ENCODE assay signal across 16 cellular contexts in the genomic region with DNA sequence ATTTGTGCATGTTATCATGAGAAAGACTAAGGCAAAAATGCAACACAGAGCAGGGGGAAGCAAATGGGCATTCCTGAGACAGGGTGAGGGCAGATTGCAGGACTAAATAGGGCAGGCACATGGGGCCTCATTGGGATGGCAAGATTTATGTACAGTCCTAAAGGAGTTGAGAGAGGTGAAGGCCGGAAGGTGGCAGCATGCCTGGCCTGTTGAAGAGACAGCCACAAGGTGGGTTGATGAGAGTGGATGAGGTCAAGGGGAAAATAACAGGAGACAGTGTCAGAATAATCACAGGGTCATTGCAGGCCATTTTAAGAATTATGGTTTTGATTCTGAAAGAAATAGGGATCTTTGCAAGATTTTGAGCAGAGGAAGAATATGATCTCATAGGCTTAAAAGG. TPM values are rescaled to one million over a fixed set of nuclear protein-coding genes. Genes with fewer than 3 reads are reported as not detected.
A peak's percentile ranks its signal among the peaks of the same experiment; 100 is the strongest.
DNase-seq lines count a peak whose midpoint lies in the region; ATAC-seq and TF ChIP-seq lines count a peak whose summit lies in the region.
"Had no signal": no experiment of that assay in that cellular context is flagged by ENCODE, and none has a peak within 500 bp of the region (broad histone marks: within the 10 kb centered on the region; RNA-seq: fewer than 3 reads in every experiment).

No MANE protein-coding gene starts in this region.

- no TSS peak for BruUV-seq in HCT116 (replicated peaks; lab: Mats Ljungman, UMichigan)
- no TSS peak for BruUV-seq in PC-3 (replicated peaks; lab: Mats Ljungman, UMichigan)

- H2AFZ ChIP-seq in HCT116 (ENCODE audit: low read depth, low read length, poor library complexity, severe bottlenecking) (no peak overlapping the region), PC-3 (ENCODE audit: low read length) (no peak overlapping the region)

- H3K27ac ChIP-seq in HCT116 (ENCODE audit: low read depth, low read length) = no peak overlapping the region
- no peak overlapping the region for H3K27ac ChIP-seq in PC-3 (ENCODE audit: low read length)
- H3K27ac ChIP-seq: BLaER1 had no signal

- H3K4me3 Mint-ChIP-seq in activated CD8-positive, alpha-beta memory T cell treated with anti-CD3 and anti-CD28 coated beads, Interleukin-2, amount 10 ng/mL, durations not matched to agents 7 days and 5 days = no peak overlapping the region
- H3K4me3 Mint-ChIP-seq: T-helper 1 cell treated with Interleukin-12 subunit alpha and Interleukin-12 subunit beta and Interleukin-4 antibody, amounts not matched to agents 30 μg/mL and 1 μg/mL, for 36 hours had no signal

- H3K9me3 ChIP-seq in HCT116 (ENCODE audit: control insufficient read depth in 1 of 2, insufficient read depth in 1 of 2, low read depth in 1 of 2, low read length in 2 of 2) = no peaks in the 10 kb centered on the region
- 0 out of 2 replicates have a peak, but pooled peaks cover 6% of the 10 kb centered on the region for H3K9me3 ChIP-seq in PC-3 (ENCODE audit: low read length)
- H3K9me3 ChIP-seq: BLaER1 had no signal

- H3K4me1 ChIP-seq in HCT116 (ENCODE audit: control insufficient read depth in 1 of 2, insufficient read depth in 2 of 2, low read length in 2 of 2) = no peaks in the 10 kb centered on the region
- H3K4me1 ChIP-seq in PC-3 (ENCODE audit: insufficient read depth, low read length) = no peaks in the 10 kb centered on the region
- H3K4me1 ChIP-seq: BLaER1 had no signal

- CTCF ChIA-PET in HCT116 (lab: Charles Lee) (interaction anchor here (0.8 kb wide), 1 partner anchor 9 kb away, joined by 3 read pairs; no protein-coding TSS in a partner anchor), PC-3 (lab: Charles Lee) (no interaction called here)
- CTCF ChIA-PET in activated CD8-positive, alpha-beta memory T cell treated with anti-CD3 and anti-CD28 coated beads, Interleukin-2, amount 10 ng/mL, durations not matched to agents 7 days and 5 days (lab: Charles Lee) = no interaction called here

- no peaks in the 10 kb centered on the region for H3K27me3 Mint-ChIP-seq in activated CD8-positive, alpha-beta memory T cell treated with anti-CD3 and anti-CD28 coated beads, Interleukin-2, amount 10 ng/mL, durations not matched to agents 7 days and 5 days

- H3K4me1 Mint-ChIP-seq in activated CD8-positive, alpha-beta memory T cell treated with anti-CD3 and anti-CD28 coated beads, Interleukin-2, amount 10 ng/mL, durations not matched to agents 7 days and 5 days = no peaks in the 10 kb centered on the region

- POLR2A ChIA-PET in HCT116 (lab: Charles Lee) (no interaction called here), PC-3 (lab: Charles Lee; ENCODE audit: unreplicated experiment) (no interaction called here)

- no peaks in the 10 kb centered on the region for H3K36me3 Mint-ChIP-seq in activated CD8-positive, alpha-beta memory T cell treated with anti-CD3 and anti-CD28 coated beads, Interleukin-2, amount 10 ng/mL, durations not matched to agents 7 days and 5 days

- H3K4me3 ChIP-seq in HCT116 (replicated peaks in 1 of 2; ENCODE audit: low read depth in 1 of 2, low read length in 2 of 2) (no peak overlapping the region), PC-3 (ENCODE audit: low read length) (no peak overlapping the region)
- H3K4me3 ChIP-seq: BLaER1 had no signal

- H3K79me2 ChIP-seq in HCT116 (ENCODE audit: insufficient read depth, low read length) (no peaks in the 10 kb centered on the region), PC-3 (ENCODE audit: low read length) (no peaks in the 10 kb centered on the region)

- H3F3A ChIP-seq in PC-3 (ENCODE audit: low read length, unreplicated experiment) = no peaks in the 10 kb centered on the region

- H3K27me3 ChIP-seq in HCT116 (ENCODE audit: insufficient read depth, low read length) = 0 out of 2 replicates have a peak, but pooled peaks cover 8% of the 10 kb centered on the region
- H3K27me3 ChIP-seq in PC-3 (ENCODE audit: low read length) = peaks cover 9% of the 10 kb centered on the region
- H3K27me3 ChIP-seq: BLaER1 had no signal

- intact Hi-C loops in HCT116 (cut with micrococcal nuclease) = loop anchor here (5.0 kb wide), 1 partner anchor 651 kb away; no protein-coding TSS in a partner anchor
- intact Hi-C loops in PC-3 (cut with micrococcal nuclease) = no loop called here

- H3K4me2 ChIP-seq in HCT116 (ENCODE audit: low read length) (no peak overlapping the region), PC-3 (ENCODE audit: low read length) (no peak overlapping the region)
- H3K4me2 ChIP-seq: BLaER1 had no signal

- no peak overlapping the region for H3K27ac Mint-ChIP-seq in activated CD8-positive, alpha-beta memory T cell treated with anti-CD3 and anti-CD28 coated beads, Interleukin-2, amount 10 ng/mL, durations not matched to agents 7 days and 5 days
- H3K27ac Mint-ChIP-seq: T-helper 1 cell treated with Interleukin-12 subunit alpha and Interleukin-12 subunit beta and Interleukin-4 antibody, amounts not matched to agents 30 μg/mL and 1 μg/mL, for 36 hours had no signal

- no peaks in the 10 kb centered on the region for H3K9me3 Mint-ChIP-seq in activated CD8-positive, alpha-beta memory T cell treated with anti-CD3 and anti-CD28 coated beads, Interleukin-2, amount 10 ng/mL, durations not matched to agents 7 days and 5 days (ENCODE audit: low read depth)
- H3K9me3 Mint-ChIP-seq: T-helper 1 cell treated with Interleukin-12 subunit alpha and Interleukin-12 subunit beta and Interleukin-4 antibody, amounts not matched to agents 30 μg/mL and 1 μg/mL, for 36 hours had no signal

- no peak for TF ChIP-seq POLR2A in HCT116 (IDR thresholded peaks at IDR 0.05; ENCODE audit: borderline replicate concordance, extremely low read depth, insufficient read depth, insufficient read length)

- no peaks in the 10 kb centered on the region for H3K36me3 ChIP-seq in HCT116 (ENCODE audit: control insufficient read depth in 1 of 2, insufficient read depth in 2 of 2, low read length in 2 of 2)
- no peaks in the 10 kb centered on the region for H3K36me3 ChIP-seq in PC-3 (ENCODE audit: low read depth, low read length)
- H3K36me3 ChIP-seq: BLaER1 had no signal

- ATAC-seq in HCT116 = peak; percentile 78
- ATAC-seq in PC-3 = no peak
- peak; percentile 15 for ATAC-seq in left lobe of liver
- no peak for ATAC-seq in activated CD8-positive, alpha-beta memory T cell treated with anti-CD3 and anti-CD28 coated beads, Interleukin-2, amount 10 ng/mL, durations not matched to agents 7 days and 5 days
- ATAC-seq: Panc1, Right ventricle myocardium inferior, SK-N-SH treated with all-trans-retinoic acid at 6 μM for 48 hours had no signal

- peak; percentile 25 for TF ChIP-seq CTCF in GM13977 (IDR thresholded peaks at IDR 0.05; ENCODE audit: extremely low read depth, insufficient read depth, missing control alignments)
- peak; percentile 26 to 27 (median 27); a peak in 2 of 6 replicates for TF ChIP-seq CTCF in HCT116 (IDR thresholded peaks at IDR 0.05 in 2 of 3, conservative IDR thresholded peaks at IDR 0.05 in 1 of 3; ENCODE audit: borderline replicate concordance in 1 of 3, insufficient read depth in 1 of 3, low read depth in 2 of 3, low read length in 2 of 3)
- TF ChIP-seq CTCF in PC-3 (conservative IDR thresholded peaks at IDR 0.05; ENCODE audit: low read depth, low read length) = peak; percentile 31; the same call in 1 of the 2 replicates

- H3K9me2 ChIP-seq in HCT116 (ENCODE audit: insufficient read depth) (no peaks in the 10 kb centered on the region), PC-3 (replicated peaks; ENCODE audit: low read length) (no peaks in the 10 kb centered on the region)

- no peak overlapping the region for H3K9ac ChIP-seq in HCT116 (ENCODE audit: low read length)
- H3K9ac ChIP-seq in PC-3 (ENCODE audit: low read length) = no peak overlapping the region
- H3K9ac ChIP-seq: BLaER1 had no signal

- H4K20me1 ChIP-seq in HCT116 (ENCODE audit: insufficient read depth) (no peaks in the 10 kb centered on the region), PC-3 (ENCODE audit: low read length) (no peaks in the 10 kb centered on the region)
- H4K20me1 ChIP-seq: BLaER1 had no signal

- RAD21 ChIA-PET in HCT116 (lab: Charles Lee; ENCODE audit: low non-redundant PET in 1 of 2, low total read pairs in 2 of 2, uncharacterized antibody in 2 of 2, unreplicated experiment in 2 of 2) = no interaction called here

- TF ChIP-seq RAD21 in HCT116 (IDR thresholded peaks at IDR 0.05; ENCODE audit: low read depth) = no peak

- no peak for DNase-seq in GM13977 (ENCODE audit: low spot score)
- DNase-seq in HCT116 (ENCODE audit: low read depth, low spot score) = no peak
- peak; percentile 21 for DNase-seq in PC-3
- no peak for DNase-seq in left lobe of liver (ENCODE audit: low spot score)
- DNase-seq in activated CD8-positive, alpha-beta memory T cell treated with anti-CD3 and anti-CD28 coated beads, Interleukin-2, amount 10 ng/mL, durations not matched to agents 7 days and 5 days = no peak
- DNase-seq in NOMO-1 (lab: John Stamatoyannopoulos, UW; ENCODE audit: unreplicated experiment in 2 of 2) = no peak
- no peak for DNase-seq in DMS79 treated with DMSO at 0.1 percent for 48 hours (lab: John Stamatoyannopoulos, UW)
- no peak for DNase-seq in foreskin melanocyte
- DNase-seq: DMS 273 treated with DMSO at 0.1 percent for 48 hours, NCI-H1105 treated with DMSO at 0.1 percent for 48 hours, NCI-H2029 treated with DMSO at 0.1 percent for 48 hours had no signal

- in situ Hi-C loops in GM13977 (cut with MboI; ENCODE audit: low pct_unique_long_range_greater_than_20kb, low sequenced_read_pairs, unreplicated experiment) = no loop called here

TF ChIP-seq in HCT116, 20 proteins besides CTCF, POLR2A, EP300 and RAD21 (continues in another document):
- no peak for TF ChIP-seq SP1 (IDR thresholded peaks at IDR 0.05; ENCODE audit: low read depth)
- TF ChIP-seq ZBTB33 (IDR thresholded peaks at IDR 0.05; ENCODE audit: extremely low read depth, insufficient replicate concordance, low read length) = no peak

RNA-seq across cellular contexts. Expression of gene PAH, which starts 21.0 kb away (rescaled TPM):
- total RNA-seq in HCT116 (2021; ENCODE audit: unreplicated experiment) = 2.8 TPM
- 0.44 and 0.59 TPM in 2 replicates for polyA plus RNA-seq in HCT116 (2012)
- not detected in 2 replicates for total RNA-seq in PC-3 (2014; rRNA removed)
- total RNA-seq in left lobe of liver = 1,162 TPM
- total RNA-seq in activated CD8-positive, alpha-beta memory T cell treated with anti-CD3 and anti-CD28 coated beads, Interleukin-2, amount 10 ng/mL, durations not matched to agents 7 days and 5 days = not detected
- total RNA-seq: Right ventricle myocardium inferior had no signal

Comparison
In these comparisons a context has a peak if more than half of its experiments do, and no peak if none do; other contexts are left out.
1. ATAC-seq: peak in HCT116 (single experiment) and left lobe of liver (single experiment); none in PC-3 (single experiment) and activated CD8-positive, alpha-beta memory T cell treated with anti-CD3 and anti-CD28 coated beads, Interleukin-2, amount 10 ng/mL, durations not matched to agents 7 days and 5 days (single experiment).
2. RNA of gene PAH, which starts 21.0 kb away (total RNA-seq): 1,162 TPM in left lobe of liver (single experiment); 2.8 TPM in HCT116 (single experiment), not detected in PC-3 and not detected in activated CD8-positive, alpha-beta memory T cell treated with anti-CD3 and anti-CD28 coated beads, Interleukin-2, amount 10 ng/mL, durations not matched to agents 7 days and 5 days; every median in the first group is over 100 times any median in the second.
3. Peak in every context shown above with its lines, with median percentiles within 50 percentile points of each other: CTCF ChIP-seq.